In the genomic region with DNA sequence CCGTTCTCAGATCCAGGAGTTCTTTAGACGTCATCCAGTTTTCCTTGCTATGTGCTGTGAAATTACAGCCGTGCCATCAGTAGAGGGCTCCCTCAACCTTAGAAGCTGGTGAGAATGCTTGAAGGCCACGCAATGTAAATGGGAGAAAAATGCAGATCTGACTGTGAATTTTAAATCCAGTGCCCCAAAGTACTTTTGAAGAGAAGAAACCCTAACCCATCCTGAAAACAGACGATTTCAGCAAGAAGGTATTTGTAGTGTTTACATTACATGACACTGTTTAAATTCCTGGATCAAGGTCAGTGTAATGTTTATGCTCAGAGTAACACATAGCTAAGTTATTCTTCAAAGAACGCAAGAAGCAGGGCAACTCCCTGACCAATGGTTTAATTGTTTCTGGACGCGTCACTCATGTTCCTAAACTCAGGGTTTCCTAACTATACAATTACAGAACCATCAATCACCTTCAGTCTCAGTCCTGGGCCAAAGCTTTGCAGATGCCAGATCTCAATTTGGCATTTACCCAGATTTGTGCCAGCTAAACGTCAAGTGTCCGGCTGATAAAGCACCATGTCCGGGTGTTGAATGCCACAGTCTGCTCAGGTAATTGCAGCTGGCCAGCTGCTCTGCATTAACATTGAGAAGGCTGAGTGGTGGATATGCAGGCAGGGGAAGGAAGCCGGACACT, we compare ENCODE assay signal across 1 cellular context.
TF ChIP-seq lines count a peak whose summit lies in the region.

No MANE protein-coding gene starts in this region.

TF ChIP-seq in neural cell, 6 proteins besides CTCF, POLR2A, EP300 and RAD21 (continued from another document):
- TF ChIP-seq, protein P1, sequence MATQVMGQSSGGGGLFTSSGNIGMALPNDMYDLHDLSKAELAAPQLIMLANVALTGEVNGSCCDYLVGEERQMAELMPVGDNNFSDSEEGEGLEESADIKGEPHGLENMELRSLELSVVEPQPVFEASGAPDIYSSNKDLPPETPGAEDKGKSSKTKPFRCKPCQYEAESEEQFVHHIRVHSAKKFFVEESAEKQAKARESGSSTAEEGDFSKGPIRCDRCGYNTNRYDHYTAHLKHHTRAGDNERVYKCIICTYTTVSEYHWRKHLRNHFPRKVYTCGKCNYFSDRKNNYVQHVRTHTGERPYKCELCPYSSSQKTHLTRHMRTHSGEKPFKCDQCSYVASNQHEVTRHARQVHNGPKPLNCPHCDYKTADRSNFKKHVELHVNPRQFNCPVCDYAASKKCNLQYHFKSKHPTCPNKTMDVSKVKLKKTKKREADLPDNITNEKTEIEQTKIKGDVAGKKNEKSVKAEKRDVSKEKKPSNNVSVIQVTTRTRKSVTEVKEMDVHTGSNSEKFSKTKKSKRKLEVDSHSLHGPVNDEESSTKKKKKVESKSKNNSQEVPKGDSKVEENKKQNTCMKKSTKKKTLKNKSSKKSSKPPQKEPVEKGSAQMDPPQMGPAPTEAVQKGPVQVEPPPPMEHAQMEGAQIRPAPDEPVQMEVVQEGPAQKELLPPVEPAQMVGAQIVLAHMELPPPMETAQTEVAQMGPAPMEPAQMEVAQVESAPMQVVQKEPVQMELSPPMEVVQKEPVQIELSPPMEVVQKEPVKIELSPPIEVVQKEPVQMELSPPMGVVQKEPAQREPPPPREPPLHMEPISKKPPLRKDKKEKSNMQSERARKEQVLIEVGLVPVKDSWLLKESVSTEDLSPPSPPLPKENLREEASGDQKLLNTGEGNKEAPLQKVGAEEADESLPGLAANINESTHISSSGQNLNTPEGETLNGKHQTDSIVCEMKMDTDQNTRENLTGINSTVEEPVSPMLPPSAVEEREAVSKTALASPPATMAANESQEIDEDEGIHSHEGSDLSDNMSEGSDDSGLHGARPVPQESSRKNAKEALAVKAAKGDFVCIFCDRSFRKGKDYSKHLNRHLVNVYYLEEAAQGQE (IDR thresholded peaks at IDR 0.05; ENCODE audit: borderline replicate concordance) = no peak
- TF ChIP-seq EZH2 (IDR thresholded peaks at IDR 0.05; ENCODE audit: borderline replicate concordance, insufficient read depth, low read length, poor library complexity, severe bottlenecking) (no peak), SMC3 (conservative IDR thresholded peaks at IDR 0.05; ENCODE audit: poor library complexity) (peak; percentile 42), MXI1 (conservative IDR thresholded peaks at IDR 0.05; ENCODE audit: poor library complexity, severe bottlenecking) (no peak)
